In the genomic region with DNA sequence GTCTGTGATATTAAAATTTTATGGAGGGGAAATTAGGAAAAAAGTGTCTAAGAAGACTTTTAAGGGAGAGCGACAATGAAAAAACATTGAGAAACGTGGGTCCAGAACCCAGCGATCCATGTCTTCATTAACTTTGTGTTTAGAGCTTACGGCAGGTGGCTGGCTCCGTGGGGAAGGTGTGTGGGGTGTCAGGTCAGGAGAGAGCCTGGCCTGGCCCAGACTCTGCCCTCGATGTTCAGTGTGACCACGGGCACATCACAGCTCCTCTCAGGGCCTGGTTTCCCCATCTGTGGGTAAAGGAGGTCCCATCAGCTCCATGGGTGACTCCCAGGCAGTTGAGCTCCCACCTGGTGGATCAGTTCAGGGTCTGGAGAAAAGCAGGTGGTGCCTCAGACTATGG, we compare ENCODE assay signal across 31 cellular contexts. TPM values are rescaled to one million over a fixed set of nuclear protein-coding genes. Genes with fewer than 3 reads are reported as not detected.
"Had no signal": no experiment of that assay in that cellular context is flagged by ENCODE, and none has a peak within 500 bp of the region (broad histone marks: within the 10 kb centered on the region; RNA-seq: fewer than 3 reads in every experiment).

No MANE protein-coding gene starts in this region.

- H3K4me1 ChIP-seq: upper lobe of left lung had no signal

- ATAC-seq: left colon; naive thymus-derived CD4-positive, alpha-beta T cell; sciatic nerve; stimulated activated effector memory CD8-positive, alpha-beta T cell treated with anti-CD3 and anti-CD28 coated beads, Interleukin-12 subunit alpha, Interleukin-12 subunit beta, amount 100 ng/mL, for 72 hours; stimulated activated naive CD8-positive, alpha-beta T cell treated with anti-CD3 and anti-CD28 coated beads, Interleukin-15, Interleukin-2, amounts not matched to agents 100 U/mL and 50 U/mL, for 24 hours had no signal

- H3K27me3 ChIP-seq: cardiac muscle cell, dorsolateral prefrontal cortex, esophagus squamous epithelium, heart right ventricle, ovary, right atrium auricular region, testis, tibial artery, upper lobe of left lung had no signal

- H3K9me3 ChIP-seq: esophagus squamous epithelium, ovary, right atrium auricular region, testis, tibial artery, upper lobe of left lung had no signal

- DNase-seq: effector CD8-positive, alpha-beta T cell; endodermal cell; esophagus squamous epithelium; foreskin melanocyte; glutamatergic neuron; heart right ventricle; hippocampal formation; kidney glomerular epithelial cell; left colon; mesenchymal stem cell; midbrain; naive thymus-derived CD4-positive, alpha-beta T cell; occipital lobe; ovary; stimulated activated CD4-positive, alpha-beta T cell treated with anti-CD3 and anti-CD28 coated beads, Interleukin-2, amount 100 ng/mL, for 24 hours; stimulated activated CD4-positive, alpha-beta T cell treated with anti-CD3 and anti-CD28 coated beads, Interleukin-4, amount 100 ng/mL, for 24 hours; stimulated activated naive CD8-positive, alpha-beta T cell treated with anti-CD3 and anti-CD28 coated beads, Interleukin-15, Interleukin-2, amounts not matched to agents 100 U/mL and 50 U/mL, for 24 hours; substantia nigra; testis; tibial artery; upper lobe of left lung had no signal

- H3K4me3 ChIP-seq: cardiac muscle cell, dorsolateral prefrontal cortex, esophagus squamous epithelium, heart right ventricle, ovary, right atrium auricular region, smooth muscle cell, testis, tibial artery, upper lobe of left lung had no signal

- FAIRE-seq: endothelial cell of umbilical vein, islet of Langerhans, urothelium cell line had no signal

- H3K4me3 Mint-ChIP-seq: endodermal cell; naive thymus-derived CD4-positive, alpha-beta T cell; nephron; stimulated activated effector memory CD8-positive, alpha-beta T cell treated with anti-CD3 and anti-CD28 coated beads, Interleukin-12 subunit alpha, Interleukin-12 subunit beta, amount 100 ng/mL, for 72 hours had no signal

- H3K4me2 ChIP-seq: smooth muscle cell had no signal

- H3K36me3 ChIP-seq: cardiac muscle cell, ovary had no signal

- H3K27ac Mint-ChIP-seq: endodermal cell; naive thymus-derived CD4-positive, alpha-beta T cell; nephron; stimulated activated effector memory CD8-positive, alpha-beta T cell treated with anti-CD3 and anti-CD28 coated beads, Interleukin-12 subunit alpha, Interleukin-12 subunit beta, amount 100 ng/mL, for 72 hours had no signal

- H3K27ac ChIP-seq: cardiac muscle cell, esophagus squamous epithelium, ovary, right atrium auricular region, testis, tibial artery, upper lobe of left lung had no signal

- H3K4me1 Mint-ChIP-seq: naive thymus-derived CD4-positive, alpha-beta T cell; stimulated activated effector memory CD8-positive, alpha-beta T cell treated with anti-CD3 and anti-CD28 coated beads, Interleukin-12 subunit alpha, Interleukin-12 subunit beta, amount 100 ng/mL, for 72 hours had no signal

- H3K9me3 Mint-ChIP-seq: endodermal cell; nephron; stimulated activated effector memory CD8-positive, alpha-beta T cell treated with anti-CD3 and anti-CD28 coated beads, Interleukin-12 subunit alpha, Interleukin-12 subunit beta, amount 100 ng/mL, for 72 hours had no signal

- H3K36me3 Mint-ChIP-seq: naive thymus-derived CD4-positive, alpha-beta T cell; stimulated activated effector memory CD8-positive, alpha-beta T cell treated with anti-CD3 and anti-CD28 coated beads, Interleukin-12 subunit alpha, Interleukin-12 subunit beta, amount 100 ng/mL, for 72 hours had no signal

RNA-seq across cellular contexts. Expression of gene DAB2IP, which starts 22.1 kb away (rescaled TPM):
- polyA plus RNA-seq: naive thymus-derived CD4-positive, alpha-beta T cell had no signal
